Comparison of ENCODE assay signal across 21 cellular contexts in genomic region chr3:43319794-43320193, GRCh38. TPM values are rescaled to one million over a fixed set of nuclear protein-coding genes. Genes with fewer than 3 reads are reported as not detected.
A peak's percentile ranks its signal among the peaks of the same experiment; 100 is the strongest.
DNase-seq lines count a peak whose midpoint lies in the region; ATAC-seq, FAIRE-seq and TF ChIP-seq lines count a peak whose summit lies in the region.
"Had no signal": no experiment of that assay in that cellular context is flagged by ENCODE, and none has a peak within 500 bp of the region (broad histone marks: within the 10 kb centered on the region; RNA-seq: fewer than 3 reads in every experiment).

No MANE protein-coding gene starts in this region.

- H3K4me1 Mint-ChIP-seq in stimulated activated naive CD8-positive, alpha-beta T cell treated with anti-CD3 and anti-CD28 coated beads, Interleukin-15, Interleukin-2, amounts not matched to agents 100 ng/mL and 50 ng/mL, for 24 hours (ENCODE audit: low read depth): peaks cover 91% of the 10 kb centered on the region
- H3K4me1 Mint-ChIP-seq in natural killer cell treated with Interleukin-12 subunit alpha and Interleukin-12 subunit beta and Interleukin-15 and Interleukin-18, amount 100 ng/mL, for 72 hours (ENCODE audit: low read depth in 2 of 2): peaks cover 39 to 47% of the 10 kb centered on the region in 2 donors

- H3K4me1 ChIP-seq in endothelial cell of umbilical vein (ENCODE audit: control insufficient read depth, extremely low read depth, insufficient read depth, low read length): peaks cover 26% of the 10 kb centered on the region

- no TSS peak for BruUV-seq in endothelial cell of umbilical vein (replicated peaks; lab: Mats Ljungman, UMichigan)

- no peak overlapping the region for H3K9ac ChIP-seq in endothelial cell of umbilical vein (replicated peaks; ENCODE audit: extremely low read depth, insufficient read depth, low read length)
- H3K9ac ChIP-seq: parathyroid adenoma had no signal

- peaks cover 46% of the 10 kb centered on the region for H3K36me3 Mint-ChIP-seq in stimulated activated naive CD8-positive, alpha-beta T cell treated with anti-CD3 and anti-CD28 coated beads, Interleukin-15, Interleukin-2, amounts not matched to agents 100 ng/mL and 50 ng/mL, for 24 hours (ENCODE audit: low read depth)
- H3K36me3 Mint-ChIP-seq in natural killer cell treated with Interleukin-12 subunit alpha and Interleukin-12 subunit beta and Interleukin-15 and Interleukin-18, amount 100 ng/mL, for 72 hours: peaks cover 5% of the 10 kb centered on the region

- no peak for FAIRE-seq in endothelial cell of umbilical vein (lab: Jason Lieb, UNC)

- DNase-seq in stimulated activated naive CD8-positive, alpha-beta T cell treated with anti-CD3 and anti-CD28 coated beads, Interleukin-15, Interleukin-2, amounts not matched to agents 100 U/mL and 50 U/mL, for 24 hours: no peak
- DNase-seq in endothelial cell of umbilical vein (ENCODE audit: low read depth, low spot score): no peak
- DNase-seq in natural killer cell treated with Interleukin-12 subunit alpha and Interleukin-12 subunit beta and Interleukin-15 and Interleukin-18, amount 100 ng/mL, for 72 hours (ENCODE audit: low spot score): no peak
- DNase-seq in NCI-H345 treated with DMSO at 0.1 percent for 48 hours (lab: John Stamatoyannopoulos, UW; ENCODE audit: unreplicated experiment): no peak
- no peak for DNase-seq in coronary artery (ENCODE audit: low spot score)
- DNase-seq: activated CD4-positive, CD25-positive, alpha-beta regulatory T cell; activated effector memory CD4-positive, alpha-beta T cell treated with anti-CD3 and anti-CD28 coated beads, Interleukin-2, amount 50 U/mL, for 16 hours; anterior cingulate cortex; central memory CD4-positive, alpha-beta T cell; COR-L47; DND-41; KG1; NCI-H446 treated with DMSO at 0.1 percent for 48 hours; T-helper 9 cell had no signal

- TF ChIP-seq CTCF in endothelial cell of umbilical vein (IDR thresholded peaks at IDR 0.05; ENCODE audit: extremely low read depth in 1 of 2, insufficient read depth in 1 of 2, low read depth in 1 of 2, low read length in 2 of 2) (no peak), coronary artery (IDR thresholded peaks at IDR 0.05) (no peak)

- H4K20me1 ChIP-seq in endothelial cell of umbilical vein (replicated peaks; ENCODE audit: control insufficient read depth, extremely low read depth, insufficient read depth, low read length): peaks cover 34% of the 10 kb centered on the region

- H3K27ac Mint-ChIP-seq in stimulated activated naive CD8-positive, alpha-beta T cell treated with anti-CD3 and anti-CD28 coated beads, Interleukin-15, Interleukin-2, amounts not matched to agents 100 ng/mL and 50 ng/mL, for 24 hours: peak overlapping the region; percentile 37
- peak overlapping the region; percentile 60 to 73 for H3K27ac Mint-ChIP-seq in natural killer cell treated with Interleukin-12 subunit alpha and Interleukin-12 subunit beta and Interleukin-15 and Interleukin-18, amount 100 ng/mL, for 72 hours

- H3K9me3 Mint-ChIP-seq in stimulated activated naive CD8-positive, alpha-beta T cell treated with anti-CD3 and anti-CD28 coated beads, Interleukin-15, Interleukin-2, amounts not matched to agents 100 ng/mL and 50 ng/mL, for 24 hours: no peaks in the 10 kb centered on the region
- no peaks in the 10 kb centered on the region for H3K9me3 Mint-ChIP-seq in natural killer cell treated with Interleukin-12 subunit alpha and Interleukin-12 subunit beta and Interleukin-15 and Interleukin-18, amount 100 ng/mL, for 72 hours

- intact Hi-C loops in endothelial cell of umbilical vein (cut with micrococcal nuclease): no loop called here

- POLR2A ChIA-PET in endothelial cell of umbilical vein (lab: Charles Lee): no interaction called here

- H3K9me3 ChIP-seq in endothelial cell of umbilical vein (replicated peaks; ENCODE audit: control insufficient read depth, insufficient read depth, low read length): no peaks in the 10 kb centered on the region
- H3K9me3 ChIP-seq: esophagus muscularis mucosa had no signal

- no peaks in the 10 kb centered on the region for H3K27me3 Mint-ChIP-seq in stimulated activated naive CD8-positive, alpha-beta T cell treated with anti-CD3 and anti-CD28 coated beads, Interleukin-15, Interleukin-2, amounts not matched to agents 100 ng/mL and 50 ng/mL, for 24 hours
- no peaks in the 10 kb centered on the region for H3K27me3 Mint-ChIP-seq in natural killer cell treated with Interleukin-12 subunit alpha and Interleukin-12 subunit beta and Interleukin-15 and Interleukin-18, amount 100 ng/mL, for 72 hours

- H3K4me2 ChIP-seq in endothelial cell of umbilical vein (ENCODE audit: insufficient read depth, low read length): no peak overlapping the region

- no peak overlapping the region for H2AFZ ChIP-seq in endothelial cell of umbilical vein (ENCODE audit: low read depth, low read length)
- H2AFZ ChIP-seq: parathyroid adenoma had no signal

- peaks cover 100% of the 10 kb centered on the region for H3K79me2 ChIP-seq in endothelial cell of umbilical vein (ENCODE audit: control insufficient read depth, insufficient read depth, low read length)

- H3K9me1 ChIP-seq in endothelial cell of umbilical vein (replicated peaks; ENCODE audit: control insufficient read depth, extremely low read depth, insufficient read depth, low read length): no peaks in the 10 kb centered on the region

- H3K36me3 ChIP-seq in endothelial cell of umbilical vein (ENCODE audit: control insufficient read depth in 2 of 2, extremely low read depth in 1 of 2, insufficient read depth in 2 of 2, low read length in 2 of 2): peaks cover 8 to 10% of the 10 kb centered on the region in 2 experiments

- no peak for ATAC-seq in stimulated activated naive CD8-positive, alpha-beta T cell treated with anti-CD3 and anti-CD28 coated beads, Interleukin-15, Interleukin-2, amounts not matched to agents 100 U/mL and 50 U/mL, for 24 hours
- ATAC-seq in natural killer cell treated with Interleukin-12 subunit alpha and Interleukin-12 subunit beta and Interleukin-15 and Interleukin-18, amount 100 ng/mL, for 72 hours: no peak
- no peak for ATAC-seq in GM18519 (IDR thresholded peaks at IDR 0.05; ENCODE audit: low FRiP score, unreplicated experiment)
- ATAC-seq: Panc1 had no signal

- no peaks in the 10 kb centered on the region for H3K27me3 ChIP-seq in endothelial cell of umbilical vein (ENCODE audit: control insufficient read depth in 2 of 2, insufficient read depth in 2 of 2, low read length in 2 of 2)
- H3K27me3 ChIP-seq: esophagus muscularis mucosa had no signal

- H3K4me3 ChIP-seq in endothelial cell of umbilical vein (replicated peaks in 1 of 3; ENCODE audit: insufficient read depth in 1 of 3, low read depth in 1 of 3, low read length in 3 of 3) (no peak overlapping the region), coronary artery (no peak overlapping the region)
- H3K4me3 ChIP-seq: esophagus muscularis mucosa, lung, skin epidermis had no signal

- H3K4me3 Mint-ChIP-seq in stimulated activated naive CD8-positive, alpha-beta T cell treated with anti-CD3 and anti-CD28 coated beads, Interleukin-15, Interleukin-2, amounts not matched to agents 100 ng/mL and 50 ng/mL, for 24 hours: no peak overlapping the region
- peak overlapping the region; percentile 16 for H3K4me3 Mint-ChIP-seq in natural killer cell treated with Interleukin-12 subunit alpha and Interleukin-12 subunit beta and Interleukin-15 and Interleukin-18, amount 100 ng/mL, for 72 hours

- CTCF ChIA-PET in endothelial cell of umbilical vein (lab: Charles Lee): interaction anchor here (0.9 to 3.9 kb wide), 3 partner anchors 12 to 183 kb away, joined by 3 to 18 read pairs (median 6); no protein-coding TSS in a partner anchor

- dilution Hi-C loops in endothelial cell of umbilical vein (cut with MboI; ENCODE audit: extremely low pct_ligation_motif_present, low sequenced_read_pairs): no loop called here

- TF ChIP-seq POLR2A in endothelial cell of umbilical vein (IDR thresholded peaks at IDR 0.05; ENCODE audit: low read depth, low read length): no peak

- H3K27ac ChIP-seq in endothelial cell of umbilical vein (ENCODE audit: insufficient read depth, low read depth, low read length) (no peak overlapping the region), coronary artery (no peak overlapping the region)
- H3K27ac ChIP-seq: esophagus muscularis mucosa, parathyroid adenoma had no signal

TF ChIP-seq in endothelial cell of umbilical vein, 7 proteins besides CTCF, POLR2A, EP300 and RAD21:
- TF ChIP-seq MYC (IDR thresholded peaks at IDR 0.05; ENCODE audit: low read depth, low read length) (no peak), FOS (IDR thresholded peaks at IDR 0.05; ENCODE audit: borderline replicate concordance, insufficient read depth, low read length) (peak; percentile 13)

RNA-seq across cellular contexts. Expression of gene SNRK, which starts 33.5 kb away (rescaled TPM):
- 99.9 and 108 TPM in 2 replicates for total RNA-seq in endothelial cell of umbilical vein
- 33.3 and 43.3 TPM in 2 replicates for polyA plus RNA-seq in endothelial cell of umbilical vein
- polyA plus RNA-seq in endothelial cell of umbilical vein (2011; cell fraction: cytosol; rRNA removed): 40.3 and 42.6 TPM in 2 replicates
- 143 and 154 TPM in 2 replicates for polyA plus RNA-seq in endothelial cell of umbilical vein (2011; cell fraction: nucleus; rRNA removed)
- 80.0 and 80.4 TPM in 2 replicates for polyA plus RNA-seq in endothelial cell of umbilical vein (2012)
- 180 TPM in 2 replicates for polyA minus RNA-seq in endothelial cell of umbilical vein
- polyA minus RNA-seq in endothelial cell of umbilical vein (2011; cell fraction: cytosol; rRNA and poly(A)+ RNA removed): 16.0 TPM
- 201 and 233 TPM in 2 replicates for polyA minus RNA-seq in endothelial cell of umbilical vein (2011; cell fraction: nucleus; rRNA and poly(A)+ RNA removed)
- 10 to 100 TPM; 41.9 to 45.4 TPM for total RNA-seq in natural killer cell treated with Interleukin-12 subunit alpha and Interleukin-12 subunit beta and Interleukin-15 and Interleukin-18, amount 100 ng/mL, for 72 hours
